Comparison of ENCODE assay signal across 27 cellular contexts in genomic region chr11:1791912-1792311, GRCh38. TPM values are rescaled to one million over a fixed set of nuclear protein-coding genes. Genes with fewer than 3 reads are reported as not detected.
DNase-seq lines count a peak whose midpoint lies in the region; ATAC-seq and TF ChIP-seq lines count a peak whose summit lies in the region.
"Had no signal": no experiment of that assay in that cellular context is flagged by ENCODE, and none has a peak within 500 bp of the region (broad histone marks: within the 10 kb centered on the region; RNA-seq: fewer than 3 reads in every experiment).

No MANE protein-coding gene starts in this region.

- no peaks in the 10 kb centered on the region for H3K36me3 ChIP-seq in BLaER1 treated with 17β-estradiol and CSF1 and Interleukin-3, amounts not matched to agents 10 nM and 100 nM

- H3K4me2 ChIP-seq in BLaER1 treated with 17β-estradiol and CSF1 and Interleukin-3, amounts not matched to agents 10 nM and 100 nM: peak overlapping the region; percentile 52 to 80 (median 64)
- H3K4me2 ChIP-seq: A549 had no signal

- peak; percentile 6 for DNase-seq in LNCaP clone FGC (ENCODE audit: low read depth)
- peak in 1 of 2 donors; percentile 33 for DNase-seq in left colon
- peak; percentile 33 for DNase-seq in sciatic nerve (ENCODE audit: low spot score)
- no peak for DNase-seq in glutamatergic neuron
- no peak for DNase-seq in T1000 (lab: John Stamatoyannopoulos, UW)
- DNase-seq in GM13977 (ENCODE audit: low spot score): no peak
- DNase-seq: AML-193, DMS 273 treated with DMSO at 0.1 percent for 48 hours, DMS79, EL, HCEC 1CT, NCI-H1092 treated with DMSO at 0.1 percent for 48 hours, NCI-H1436 treated with DMSO at 0.1 percent for 48 hours, NCI-H187 treated with DMSO at 0.1 percent for 48 hours, NCI-H446, NCI-H524 treated with DMSO at 0.1 percent for 48 hours, NCI-H774, SIG-M5 had no signal

- peaks cover 0 to 4% (median 0%) of the 10 kb centered on the region in 11 experiments; a peak in 1 of 22 replicates for H3K9me3 ChIP-seq in BLaER1 treated with 17β-estradiol and CSF1 and Interleukin-3, amounts not matched to agents 10 nM and 100 nM (replicated peaks in 1 of 11)
- H3K9me3 ChIP-seq: A549 had no signal

- H3K36me3 Mint-ChIP-seq in glutamatergic neuron (ENCODE audit: unreplicated experiment): no peaks in the 10 kb centered on the region
- H3K36me3 Mint-ChIP-seq: CD8-positive, alpha-beta T cell had no signal

- ATAC-seq in left colon (peak; percentile 100), sciatic nerve (no peak)
- ATAC-seq: A549; CD8-positive, alpha-beta T cell; GM12878 had no signal

- peak overlapping the region in 3 of 11 experiments; percentile 37 to 48 (median 40); a peak in 2 of 22 replicates for H3K9ac ChIP-seq in BLaER1 treated with 17β-estradiol and CSF1 and Interleukin-3, amounts not matched to agents 10 nM and 100 nM

- H3K27me3 ChIP-seq in BLaER1 treated with 17β-estradiol and CSF1 and Interleukin-3, amounts not matched to agents 10 nM and 100 nM: no peaks in the 10 kb centered on the region

- peaks cover 4% of the 10 kb centered on the region for H3K9me3 Mint-ChIP-seq in glutamatergic neuron (ENCODE audit: unreplicated experiment)

- H3K4me1 Mint-ChIP-seq in glutamatergic neuron (ENCODE audit: low read depth, unreplicated experiment): no peaks in the 10 kb centered on the region

- peak overlapping the region in 6 of 11 experiments; percentile 1 to 67 (median 56); a peak in 9 of 22 replicates for H3K27ac ChIP-seq in BLaER1 treated with 17β-estradiol and CSF1 and Interleukin-3, amounts not matched to agents 10 nM and 100 nM
- H3K27ac ChIP-seq: A549, C4-2B, SK-N-MC had no signal

- H3K4me3 Mint-ChIP-seq in glutamatergic neuron (ENCODE audit: unreplicated experiment): no peak overlapping the region

- peaks cover 4% of the 10 kb centered on the region for H3K27me3 Mint-ChIP-seq in glutamatergic neuron (ENCODE audit: unreplicated experiment)

- H3K4me3 ChIP-seq in BLaER1 treated with 17β-estradiol and CSF1 and Interleukin-3, amounts not matched to agents 10 nM and 100 nM: no peak overlapping the region
- H3K4me3 ChIP-seq in LNCaP clone FGC (ENCODE audit: low read depth, low read length): no peak overlapping the region
- H3K4me3 ChIP-seq: A549, GM12878, SK-N-MC had no signal

- intact Hi-C loops in left colon (cut with DNase I, micrococcal nuclease): no loop called here
- intact Hi-C loops in sciatic nerve (cut with DNase I): no loop called here

- no peak for TF ChIP-seq CTCF in LNCaP clone FGC (IDR thresholded peaks at IDR 0.05; ENCODE audit: control insufficient read depth, extremely low read depth, insufficient read depth)
- no peak for TF ChIP-seq CTCF in glutamatergic neuron (IDR thresholded peaks at IDR 0.05; ENCODE audit: partially characterized antibody, unreplicated experiment)
- no peak for TF ChIP-seq CTCF in GM13977 (IDR thresholded peaks at IDR 0.05; ENCODE audit: extremely low read depth, insufficient read depth, missing control alignments)

- no peak overlapping the region for H3K27ac Mint-ChIP-seq in glutamatergic neuron (ENCODE audit: unreplicated experiment)
- H3K27ac Mint-ChIP-seq: CD8-positive, alpha-beta T cell; IgD-negative memory B cell had no signal

- in situ Hi-C loops in GM13977 (cut with MboI; ENCODE audit: low pct_unique_long_range_greater_than_20kb, low sequenced_read_pairs, unreplicated experiment): loop anchor here (10.0 kb wide), 1 partner anchor 67 kb away; no protein-coding TSS in a partner anchor

- peaks cover 17 to 22% (median 19%) of the 10 kb centered on the region in 10 experiments for H3K4me1 ChIP-seq in BLaER1 treated with 17β-estradiol and CSF1 and Interleukin-3, amounts not matched to agents 10 nM and 100 nM
- H3K4me1 ChIP-seq: A549 had no signal

- H4K20me1 ChIP-seq in BLaER1 treated with 17β-estradiol and CSF1 and Interleukin-3, amounts not matched to agents 10 nM and 100 nM: no peaks in the 10 kb centered on the region

RNA-seq across cellular contexts. Expression of gene CTSD, which starts 28.2 kb away (rescaled TPM):
- total RNA-seq in left colon (1,000 to 10,000 TPM; 1,016 to 1,279 TPM), sciatic nerve (554 TPM), glutamatergic neuron (ENCODE audit: unreplicated experiment) (159 TPM)

RNA-seq across cellular contexts. Expression of gene IFITM10, which starts 41.5 kb away (rescaled TPM):
- total RNA-seq in left colon: 1 to 10 TPM in 1 of 2 donors, under 1 TPM in 1; 0.87 to 1.7 TPM
- 3.4 TPM for total RNA-seq in sciatic nerve
- total RNA-seq in glutamatergic neuron (ENCODE audit: unreplicated experiment): 5.4 TPM
- total RNA-seq: GM12878 had no signal

RNA-seq across cellular contexts. Expression of gene SYT8, which starts 42.9 kb away (rescaled TPM):
- total RNA-seq in left colon (1 to 10 TPM in 1 of 2 donors, under 1 TPM in 1; 0.75 to 4.6 TPM), sciatic nerve (1.1 TPM), glutamatergic neuron (ENCODE audit: unreplicated experiment) (not detected)
- total RNA-seq: CD8-positive, alpha-beta T cell; GM12878; H1; M059J had no signal

RNA-seq across cellular contexts. Expression of gene TNNI2, which starts 46.9 kb away (rescaled TPM):
- total RNA-seq in left colon: under 1 TPM in 1 of 2 donors, not detected in 1; 0.92 TPM
- not detected for total RNA-seq in sciatic nerve
- not detected for total RNA-seq in glutamatergic neuron (ENCODE audit: unreplicated experiment)
- total RNA-seq: H1, M059J had no signal

Comparison
In these comparisons a context has a peak if more than half of its experiments do, and no peak if none do; other contexts are left out.
1. DNase-seq: peak in LNCaP clone FGC (single experiment) and sciatic nerve (single experiment); none in glutamatergic neuron (single experiment), T1000 (single experiment) and GM13977 (single experiment).